ENCODE assay signal across 9 cellular contexts in the genomic region with DNA sequence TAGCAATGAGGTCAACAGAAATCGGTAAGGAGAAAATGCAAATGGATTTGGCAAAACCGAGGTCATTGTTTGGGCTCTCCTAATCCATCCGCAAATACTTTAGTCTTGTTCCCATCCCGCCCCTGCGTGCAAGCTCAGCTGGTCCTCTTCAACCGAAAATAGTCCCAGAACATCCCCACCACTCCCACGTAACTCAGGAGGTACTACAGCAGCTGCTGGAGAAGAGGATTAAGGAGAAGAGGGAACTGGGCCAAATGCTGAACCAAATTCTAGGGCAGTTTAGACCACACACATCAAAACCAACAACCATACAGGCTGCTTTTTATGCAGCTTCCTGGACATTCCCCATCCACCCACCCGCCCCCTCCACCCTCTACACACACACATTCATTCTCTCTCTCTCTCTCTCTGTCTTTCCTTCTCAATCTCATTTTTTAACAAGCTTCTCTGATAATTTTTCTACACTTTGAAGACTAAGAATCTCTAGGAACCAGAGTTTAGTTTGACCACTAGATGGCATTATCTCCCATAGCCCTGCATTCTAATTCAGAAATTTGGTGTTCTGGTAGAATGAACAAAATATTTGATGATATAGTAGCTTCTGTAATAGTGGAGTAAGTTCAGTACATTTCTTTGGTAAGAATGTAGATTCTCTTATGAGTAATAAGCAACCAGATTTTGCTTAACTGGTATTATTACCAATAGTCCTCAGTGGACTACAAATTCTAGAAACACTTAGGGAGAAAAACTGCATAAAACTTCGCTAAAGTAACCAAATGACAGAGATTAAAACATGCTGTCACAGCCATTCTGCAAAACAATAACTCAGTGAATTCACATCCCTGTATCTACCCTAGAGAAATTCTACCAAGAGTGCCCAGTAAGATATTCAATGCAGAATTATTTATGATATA. TPM values are rescaled to one million over a fixed set of nuclear protein-coding genes. Genes with fewer than 3 reads are reported as not detected.
DNase-seq lines count a peak whose midpoint lies in the region; ATAC-seq and TF ChIP-seq lines count a peak whose summit lies in the region.
"Had no signal": no experiment of that assay in that cellular context is flagged by ENCODE, and none has a peak within 500 bp of the region (broad histone marks: within the 10 kb centered on the region; RNA-seq: fewer than 3 reads in every experiment).

No MANE protein-coding gene starts in this region.

- H3K79me2 ChIP-seq in KMS-11 (ENCODE audit: insufficient read depth, low read depth) (no peaks in the 10 kb centered on the region), parathyroid adenoma (no peaks in the 10 kb centered on the region)

- no peak for ATAC-seq in foreskin keratinocyte

- H3K4me3 ChIP-seq in KMS-11 (IDR thresholded peaks at IDR 0.05; ENCODE audit: insufficient read depth, low read depth, low read length) (no peak overlapping the region), parathyroid adenoma (ENCODE audit: low read depth, low read length) (no peak overlapping the region)
- H3K4me3 ChIP-seq: BLaER1 had no signal

- no peak overlapping the region for H3K27ac ChIP-seq in KMS-11
- H3K27ac ChIP-seq in foreskin keratinocyte: no peak overlapping the region
- no peak overlapping the region for H3K27ac ChIP-seq in parathyroid adenoma
- H3K27ac ChIP-seq: BLaER1 had no signal

- H3K4me1 ChIP-seq in KMS-11 (ENCODE audit: low read depth, poor library complexity, severe bottlenecking) (peaks cover 7% of the 10 kb centered on the region), foreskin keratinocyte (peaks cover 19% of the 10 kb centered on the region), parathyroid adenoma (no peaks in the 10 kb centered on the region)
- H3K4me1 ChIP-seq: BLaER1 had no signal

- H2AFZ ChIP-seq in KMS-11 (ENCODE audit: low read depth) (no peak overlapping the region), parathyroid adenoma (no peak overlapping the region)

- H4K20me1 ChIP-seq in KMS-11 (ENCODE audit: insufficient read depth): no peaks in the 10 kb centered on the region
- H4K20me1 ChIP-seq: BLaER1 had no signal

- peak; percentile 65 for DNase-seq in DMS 273 (lab: John Stamatoyannopoulos, UW; ENCODE audit: unreplicated experiment)
- DNase-seq in DMS 273 treated with DMSO at 0.1 percent for 48 hours (lab: John Stamatoyannopoulos, UW): no peak
- DNase-seq in SKM-1 treated with dmso at 0.1 percent for 144 hours (lab: John Stamatoyannopoulos, UW; ENCODE audit: unreplicated experiment): peak; percentile 44
- DNase-seq in foreskin keratinocyte: no peak
- no peak for DNase-seq in activated gamma-delta T cell treated with Interleukin-2 at 50 U/mL for 16 hours
- DNase-seq in activated effector memory CD4-positive, alpha-beta T cell treated with anti-CD3 and anti-CD28 coated beads, Interleukin-2, amount 50 U/mL, for 16 hours: no peak

- H3K9ac ChIP-seq in KMS-11: no peak overlapping the region
- no peak overlapping the region for H3K9ac ChIP-seq in parathyroid adenoma
- H3K9ac ChIP-seq: BLaER1 had no signal

- H3K27me3 ChIP-seq in KMS-11 (ENCODE audit: insufficient read depth, low read depth) (no peaks in the 10 kb centered on the region), foreskin keratinocyte (no peaks in the 10 kb centered on the region), parathyroid adenoma (ENCODE audit: control insufficient read depth, insufficient read depth, low read length) (no peaks in the 10 kb centered on the region)
- H3K27me3 ChIP-seq: BLaER1 had no signal

- no peak overlapping the region for H3K4me2 ChIP-seq in KMS-11
- no peak overlapping the region for H3K4me2 ChIP-seq in parathyroid adenoma (ENCODE audit: low read length)
- H3K4me2 ChIP-seq: BLaER1 had no signal

- H3K36me3 ChIP-seq in KMS-11 (ENCODE audit: insufficient read depth): no peaks in the 10 kb centered on the region
- no peaks in the 10 kb centered on the region for H3K36me3 ChIP-seq in parathyroid adenoma (ENCODE audit: control insufficient read depth, insufficient read depth, low read length)
- H3K36me3 ChIP-seq: BLaER1 had no signal

- peak; percentile 85 for TF ChIP-seq CTCF in KMS-11 (conservative IDR thresholded peaks at IDR 0.05; ENCODE audit: low read depth, low read length)
- peak; percentile 82 for TF ChIP-seq CTCF in foreskin keratinocyte (conservative IDR thresholded peaks at IDR 0.05)
- TF ChIP-seq CTCF in parathyroid adenoma (IDR thresholded peaks at IDR 0.05): peak; percentile 79

- no peaks in the 10 kb centered on the region for H3K9me3 ChIP-seq in parathyroid adenoma (ENCODE audit: control insufficient read depth, low read length)
- H3K9me3 ChIP-seq: BLaER1 had no signal

RNA-seq across cellular contexts. Expression of gene BEND6, which starts 52.1 kb away (rescaled TPM):
- 1.8 TPM in 2 replicates for total RNA-seq in foreskin keratinocyte
- polyA plus RNA-seq in foreskin keratinocyte: 0.53 and 0.87 TPM in 2 replicates

Comparison
In these comparisons a context has a peak if more than half of its experiments do, and no peak if none do; other contexts are left out.
1. DNase-seq: peak in DMS 273 (single experiment) and SKM-1 treated with dmso at 0.1 percent for 144 hours (single experiment); none in DMS 273 treated with DMSO at 0.1 percent for 48 hours (single experiment), foreskin keratinocyte (0 of 2), activated gamma-delta T cell treated with Interleukin-2 at 50 U/mL for 16 hours (single experiment) and activated effector memory CD4-positive, alpha-beta T cell treated with anti-CD3 and anti-CD28 coated beads, Interleukin-2, amount 50 U/mL, for 16 hours (single experiment).
2. Peak in every context shown above with its lines, with median percentiles within 50 percentile points of each other: CTCF ChIP-seq.